In genomic region chr9:118395415-118395814, GRCh38 we compare ENCODE assay signal across 14 cellular contexts.
DNase-seq lines count a peak whose midpoint lies in the region; ATAC-seq lines count a peak whose summit lies in the region.
"Had no signal": no experiment of that assay in that cellular context is flagged by ENCODE, and none has a peak within 500 bp of the region (broad histone marks: within the 10 kb centered on the region; RNA-seq: fewer than 3 reads in every experiment).

No MANE protein-coding gene starts in this region.

- intact Hi-C loops in Right ventricle myocardium superior (cut with DNase I) = no loop called here

- DNase-seq in RPMI8226 (peak; percentile 25), Right ventricle myocardium superior (no peak), SKM-1 (lab: John Stamatoyannopoulos, UW; ENCODE audit: unreplicated experiment) (no peak)
- no peak for DNase-seq in activated naive CD4-positive, alpha-beta T cell treated with anti-CD3 and anti-CD28 coated beads, Interleukin-2, amount 50 U/mL, for 16 hours
- DNase-seq: activated CD4-positive, alpha-beta T cell treated with anti-CD3 and anti-CD28 coated beads for 48 hours; brain microvascular endothelial cell; effector memory CD8-positive, alpha-beta T cell; foreskin melanocyte; KG1; NCI-H2081 treated with DMSO at 0.1 percent for 48 hours had no signal

- ATAC-seq in GM18511 (IDR thresholded peaks at IDR 0.05; ENCODE audit: unreplicated experiment) (peak; percentile 95), GM21367 (IDR thresholded peaks at IDR 0.05; ENCODE audit: unreplicated experiment) (peak; percentile 55), HG03103 (IDR thresholded peaks at IDR 0.05; ENCODE audit: low read depth, unreplicated experiment) (peak; percentile 77), HG02938 (IDR thresholded peaks at IDR 0.05; ENCODE audit: unreplicated experiment) (no peak), Right ventricle myocardium superior (ENCODE audit: poor library complexity) (no peak)
- ATAC-seq: effector memory CD8-positive, alpha-beta T cell had no signal

Comparison
In these comparisons a context has a peak if more than half of its experiments do, and no peak if none do; other contexts are left out.
1. ATAC-seq: peak in GM18511 (single experiment), GM21367 (single experiment) and HG03103 (single experiment); none in HG02938 (single experiment) and Right ventricle myocardium superior (single experiment).